ENCODE assay signal across 11 cellular contexts in genomic region chr1:228371741-228372182, GRCh38.
"Had no signal": no experiment of that assay in that cellular context is flagged by ENCODE, and none has a peak within 500 bp of the region (broad histone marks: within the 10 kb centered on the region; RNA-seq: fewer than 3 reads in every experiment).

No MANE protein-coding gene starts in this region.

- H3K36me3 ChIP-seq: neutrophil had no signal

- H3K9me3 ChIP-seq: body of pancreas, neutrophil had no signal

- DNase-seq: activated CD4-positive, alpha-beta T cell treated with anti-CD3 and anti-CD28 coated beads, Interleukin-2, amount 10 ng/mL, durations not matched to agents 7 days and 5 days; activated CD8-positive, alpha-beta T cell treated with anti-CD3 and anti-CD28 coated beads, Interleukin-2, amount 10 ng/mL, durations not matched to agents 7 days and 5 days; activated naive CD4-positive, alpha-beta T cell treated with anti-CD3 and anti-CD28 coated beads for 36 hours; activated T-cell treated with anti-CD3 and anti-CD28 coated beads, Interleukin-2, amount 50 U/mL, for 24 hours; effector CD4-positive, alpha-beta T cell; natural killer cell had no signal

- H3K9ac ChIP-seq: parathyroid adenoma had no signal

- H3K79me2 ChIP-seq: parathyroid adenoma had no signal

- H3K4me3 ChIP-seq: body of pancreas, lung had no signal

- H3K27me3 ChIP-seq: body of pancreas had no signal

- ATAC-seq: activated CD4-positive, CD25-positive, alpha-beta regulatory T cell treated with anti-CD3 and anti-CD28 coated beads, Interleukin-2, amount 50 U/mL, for 24 hours; activated CD8-positive, alpha-beta T cell treated with anti-CD3 and anti-CD28 coated beads, Interleukin-2, amount 10 ng/mL, durations not matched to agents 7 days and 5 days; natural killer cell had no signal

- H3K27ac ChIP-seq: neutrophil, parathyroid adenoma had no signal
